In genomic region chr1:229022595-229023350, GRCh38 we compare ENCODE assay signal across 1 cellular context.
TF ChIP-seq lines count a peak whose summit lies in the region.

No MANE protein-coding gene starts in this region.

TF ChIP-seq in HepG2, 621 proteins besides CTCF, POLR2A, EP300 and RAD21 (continued from another document and continues in another):
- TF ChIP-seq ZNF609 (CRISPR knock-in tag; IDR thresholded peaks at IDR 0.05; ENCODE audit: borderline replicate concordance) (no peak), ZNF644 (CRISPR knock-in tag; IDR thresholded peaks at IDR 0.05; ENCODE audit: low read depth) (peak; percentile 30; the same call in 1 of the 2 replicates), NCOA2 (CRISPR knock-in tag; IDR thresholded peaks at IDR 0.05) (peak; percentile 77), HMG20A (CRISPR knock-in tag; IDR thresholded peaks at IDR 0.05; ENCODE audit: borderline replicate concordance) (peak; percentile 59; the same call in 1 of the 2 replicates), SMARCE1 (IDR thresholded peaks at IDR 0.05; ENCODE audit: borderline replicate concordance) (no peak), HOMEZ (CRISPR knock-in tag; IDR thresholded peaks at IDR 0.05; ENCODE audit: low read depth) (peak; percentile 53; the same call in 1 of the 2 replicates), ZNF34 (CRISPR knock-in tag; IDR thresholded peaks at IDR 0.05; ENCODE audit: borderline replicate concordance) (no peak), U2AF1 (optimal IDR thresholded peaks at IDR 0.05; ENCODE audit: low read depth, low read length) (no peak), ZFP1 (CRISPR knock-in tag; IDR thresholded peaks at IDR 0.05) (no peak), ZNF790 (CRISPR knock-in tag; IDR thresholded peaks at IDR 0.05; ENCODE audit: borderline replicate concordance) (no peak), FLYWCH1 (CRISPR knock-in tag; IDR thresholded peaks at IDR 0.05) (no peak), BRD4 (CRISPR knock-in tag; IDR thresholded peaks at IDR 0.05) (no peak), ZNF775 (CRISPR knock-in tag; IDR thresholded peaks at IDR 0.05; ENCODE audit: borderline replicate concordance) (peak; percentile 68; the same call in 1 of the 2 replicates), MNT (IDR thresholded peaks at IDR 0.05) (no peak), DR1 (CRISPR knock-in tag; IDR thresholded peaks at IDR 0.05) (no peak), ZSCAN20 (CRISPR knock-in tag; IDR thresholded peaks at IDR 0.05; ENCODE audit: borderline replicate concordance) (peak; percentile 72; the same call in 1 of the 2 replicates), MATR3 (CRISPR knock-in tag; IDR thresholded peaks at IDR 0.05) (no peak), ZNF274 (CRISPR knock-in tag; IDR thresholded peaks at IDR 0.05) (no peak), HDAC2 (CRISPR knock-in tag; IDR thresholded peaks at IDR 0.05) (peak; percentile 84), ZNF275 (CRISPR knock-in tag; IDR thresholded peaks at IDR 0.05; ENCODE audit: borderline replicate concordance) (no peak), TARDBP (CRISPR knock-in tag; IDR thresholded peaks at IDR 0.05) (no peak), ZBTB8A (CRISPR knock-in tag; IDR thresholded peaks at IDR 0.05; ENCODE audit: borderline replicate concordance, low read depth) (no peak), HOXD1 (CRISPR knock-in tag; IDR thresholded peaks at IDR 0.05) (no peak), LBX2 (CRISPR knock-in tag; IDR thresholded peaks at IDR 0.05; ENCODE audit: borderline replicate concordance) (no peak), JUNB (CRISPR knock-in tag; IDR thresholded peaks at IDR 0.05; ENCODE audit: borderline replicate concordance) (no peak), ZNF383 (CRISPR knock-in tag; IDR thresholded peaks at IDR 0.05; ENCODE audit: borderline replicate concordance) (no peak), SMYD3 (CRISPR knock-in tag; IDR thresholded peaks at IDR 0.05) (no peak), SOX5 (CRISPR knock-in tag; IDR thresholded peaks at IDR 0.05; ENCODE audit: borderline replicate concordance) (peak; percentile 74; the same call in 1 of the 2 replicates), PITX1 (CRISPR knock-in tag; IDR thresholded peaks at IDR 0.05) (peak; percentile 41; the same call in 1 of the 2 replicates), HIC2 (CRISPR knock-in tag; IDR thresholded peaks at IDR 0.05; ENCODE audit: low read depth) (peak; percentile 37; the same call in 1 of the 2 replicates), RFX1 (IDR thresholded peaks at IDR 0.05) (no peak), FOXA3 (CRISPR knock-in tag; IDR thresholded peaks at IDR 0.05) (0 out of 2 replicates have a peak, but pooled peaks have one; percentile 20), HHEX (CRISPR knock-in tag; IDR thresholded peaks at IDR 0.05) (no peak), NFYC (CRISPR knock-in tag; IDR thresholded peaks at IDR 0.05) (no peak), HBP1 (CRISPR knock-in tag; IDR thresholded peaks at IDR 0.05; ENCODE audit: low read depth) (no peak), ZNF331 (CRISPR knock-in tag; IDR thresholded peaks at IDR 0.05) (peak; percentile 54; the same call in 1 of the 2 replicates), NR2F6 (IDR thresholded peaks at IDR 0.05) (peak; percentile 80), NR2F6 (CRISPR knock-in tag; IDR thresholded peaks at IDR 0.05) (peak; percentile 80), ZNF280B (CRISPR knock-in tag; IDR thresholded peaks at IDR 0.05; ENCODE audit: borderline replicate concordance) (no peak), ZNF746 (CRISPR knock-in tag; IDR thresholded peaks at IDR 0.05) (no peak), HNRNPK (IDR thresholded peaks at IDR 0.05; ENCODE audit: low read depth, low read length, poor library complexity, severe bottlenecking) (no peak), ZNF276 (CRISPR knock-in tag; IDR thresholded peaks at IDR 0.05; ENCODE audit: low read depth) (no peak), HNRNPL (IDR thresholded peaks at IDR 0.05; ENCODE audit: low read depth, low read length) (0 out of 2 replicates have a peak, but pooled peaks have one; percentile 47), ZNF780A (CRISPR knock-in tag; IDR thresholded peaks at IDR 0.05) (no peak), KAT7 (CRISPR knock-in tag; IDR thresholded peaks at IDR 0.05; ENCODE audit: borderline replicate concordance) (no peak), ZBTB25 (CRISPR knock-in tag; IDR thresholded peaks at IDR 0.05) (peak; percentile 44; the same call in 1 of the 2 replicates), GATAD2A (CRISPR knock-in tag; IDR thresholded peaks at IDR 0.05) (peak; percentile 77), ZNF678 (CRISPR knock-in tag; IDR thresholded peaks at IDR 0.05) (no peak)
